ENCODE assay signal across 21 cellular contexts in genomic region chr2:127371037-127371436, GRCh38. TPM values are rescaled to one million over a fixed set of nuclear protein-coding genes. Genes with fewer than 3 reads are reported as not detected.
DNase-seq lines count a peak whose midpoint lies in the region; ATAC-seq and TF ChIP-seq lines count a peak whose summit lies in the region.
"Had no signal": no experiment of that assay in that cellular context is flagged by ENCODE, and none has a peak within 500 bp of the region (broad histone marks: within the 10 kb centered on the region; RNA-seq: fewer than 3 reads in every experiment).

No MANE protein-coding gene starts in this region.

- H3K4me2 ChIP-seq in GM23248 (ENCODE audit: unreplicated experiment) = no peak overlapping the region

- no peaks in the 10 kb centered on the region for H3K36me3 ChIP-seq in endodermal cell (ENCODE audit: control insufficient read depth, insufficient read depth, low read length)
- peaks cover 0 to under 1% (median 0%) of the 10 kb centered on the region in 3 donors for H3K36me3 ChIP-seq in tibial nerve
- no peaks in the 10 kb centered on the region for H3K36me3 ChIP-seq in GM23248 (ENCODE audit: low read depth)

- DNase-seq in endodermal cell (no peak), kidney tubule cell (ENCODE audit: low spot score) (peak; percentile 66), tibial nerve (ENCODE audit: low spot score in 2 of 2) (peak; percentile 37 to 41), GM23248 (no peak)
- DNase-seq: activated naive CD4-positive, alpha-beta T cell treated with anti-CD3 and anti-CD28 coated beads, Interleukin-2, amount 50 U/mL, for 16 hours; activated T-cell treated with anti-CD3 and anti-CD28 coated beads, Interleukin-2, amount 50 U/mL, for 4 hours; CD8-positive, alpha-beta memory T cell; DMS79 treated with DMSO at 0.1 percent for 48 hours; foreskin fibroblast; Kasumi-1; NCI-H1105 treated with DMSO at 0.1 percent for 48 hours; NCI-H69; retina; SHP77; stimulated activated CD4-positive, alpha-beta T cell treated with anti-CD3 and anti-CD28 coated beads, Interleukin-15, amount 100 ng/mL, for 24 hours; T-helper 2 cell; testis had no signal

- peaks cover 70% of the 10 kb centered on the region for H3K9me3 Mint-ChIP-seq in endodermal cell

- peak overlapping the region; percentile 40 for H3K4me3 ChIP-seq in endodermal cell (ENCODE audit: low read length)
- no peak overlapping the region for H3K4me3 ChIP-seq in tibial nerve
- no peak overlapping the region for H3K4me3 ChIP-seq in GM23248
- H3K4me3 ChIP-seq: testis had no signal

- ATAC-seq in HG03025 (IDR thresholded peaks at IDR 0.05; ENCODE audit: low FRiP score, unreplicated experiment) (no peak), GM21447 (IDR thresholded peaks at IDR 0.05; ENCODE audit: unreplicated experiment) (no peak)
- ATAC-seq: activated T-cell treated with anti-CD3 and anti-CD28 coated beads, Interleukin-2, amount 50 U/mL, for 4 hours had no signal

- H3K27ac Mint-ChIP-seq in endodermal cell = no peak overlapping the region

- no peak for TF ChIP-seq EP300 in Ishikawa (IDR thresholded peaks at IDR 0.05; ENCODE audit: borderline replicate concordance)
- TF ChIP-seq EP300 in tibial nerve (IDR thresholded peaks at IDR 0.05) = no peak

- peaks cover 48% of the 10 kb centered on the region for H3K36me3 Mint-ChIP-seq in endodermal cell (ENCODE audit: low read depth)

- WGBS in endodermal cell (ENCODE audit: insufficient coverage in 1 of 2, insufficient read length in 1 of 2), 2 experiments = 94 to 95% methylated on average over 11 of the region's 11 CpGs
- WGBS in tibial nerve, 2 donors = 74 to 81% methylated on average over 11 of the region's 11 CpGs
- WGBS in GM23248 (ENCODE audit: low coverage in 1 of 2, low lambda C conversion rate in 2 of 2, missing lambda C conversion rate in 2 of 2), 2 experiments = 93 to 94% methylated on average over 11 of the region's 11 CpGs

- H3K27me3 ChIP-seq in endodermal cell (ENCODE audit: control insufficient read depth, insufficient read depth, low read length, poor library complexity, severe bottlenecking) (no peaks in the 10 kb centered on the region), tibial nerve (no peaks in the 10 kb centered on the region), GM23248 (replicated peaks; ENCODE audit: insufficient read depth) (no peaks in the 10 kb centered on the region)
- H3K27me3 ChIP-seq: testis had no signal

- no peak for TF ChIP-seq CTCF in endodermal cell (conservative IDR thresholded peaks at IDR 0.05)
- TF ChIP-seq CTCF in tibial nerve (IDR thresholded peaks at IDR 0.05) = no peak

- in situ Hi-C loops in GM23248 (cut with MboI) = no loop called here

- no peaks in the 10 kb centered on the region for H3F3A ChIP-seq in GM23248 (ENCODE audit: insufficient read depth)

- peaks cover 69% of the 10 kb centered on the region for H3K9me3 ChIP-seq in endodermal cell (ENCODE audit: control insufficient read depth, low read length)
- H3K9me3 ChIP-seq in tibial nerve = peaks cover 0 to 19% (median 0%) of the 10 kb centered on the region in 4 donors
- no peaks in the 10 kb centered on the region for H3K9me3 ChIP-seq in GM23248 (ENCODE audit: low read depth)
- H3K9me3 ChIP-seq: testis had no signal

- no peak overlapping the region for H3K4me3 Mint-ChIP-seq in endodermal cell
- H3K4me3 Mint-ChIP-seq: activated T-cell treated with anti-CD3 and anti-CD28 coated beads, Interleukin-2, amount 50 U/mL, for 4 hours had no signal

- no peaks in the 10 kb centered on the region; the same call in 1 of the 2 replicates for H4K20me1 ChIP-seq in GM23248 (ENCODE audit: insufficient read depth)

- no peak overlapping the region for H3K27ac ChIP-seq in endodermal cell (ENCODE audit: low read depth, low read length)
- no peak overlapping the region for H3K27ac ChIP-seq in tibial nerve
- H3K27ac ChIP-seq in GM23248 = no peak overlapping the region
- H3K27ac ChIP-seq: testis had no signal

- no peak overlapping the region for H2AFZ ChIP-seq in GM23248

- H3K27me3 Mint-ChIP-seq in endodermal cell (ENCODE audit: insufficient read depth) = no peaks in the 10 kb centered on the region
- H3K27me3 Mint-ChIP-seq: CD8-positive, alpha-beta memory T cell had no signal

- H3K9ac ChIP-seq in endodermal cell (ENCODE audit: extremely low read depth, low read length, poor library complexity, severe bottlenecking) = no peak overlapping the region
- H3K9ac ChIP-seq in GM23248 = no peak overlapping the region

- H3K4me1 Mint-ChIP-seq in endodermal cell = no peaks in the 10 kb centered on the region

- TF ChIP-seq POLR2A in tibial nerve (IDR thresholded peaks at IDR 0.05) = no peak

- TF ChIP-seq RAD21 in Ishikawa (IDR thresholded peaks at IDR 0.05; ENCODE audit: low read depth) = peak; percentile 51

- H3K4me1 ChIP-seq in endodermal cell (ENCODE audit: control insufficient read depth, insufficient read depth, low read length) (no peaks in the 10 kb centered on the region), tibial nerve (peaks cover 0 to 13% (median 0%) of the 10 kb centered on the region in 4 donors), GM23248 (ENCODE audit: insufficient read depth) (no peaks in the 10 kb centered on the region)
- H3K4me1 ChIP-seq: testis had no signal

- peaks cover 100% of the 10 kb centered on the region for H3K79me2 ChIP-seq in GM23248 (ENCODE audit: insufficient read depth)

- H3K9me2 ChIP-seq in GM23248 (ENCODE audit: insufficient read depth) = no peaks in the 10 kb centered on the region

TF ChIP-seq in Ishikawa, 13 proteins besides CTCF, POLR2A, EP300 and RAD21:
- TF ChIP-seq MAX (IDR thresholded peaks at IDR 0.05) (0 out of 2 replicates have a peak, but pooled peaks have one; percentile 20), ZBTB7A (IDR thresholded peaks at IDR 0.05; ENCODE audit: low read depth) (no peak), NFIC (IDR thresholded peaks at IDR 0.05) (peak; percentile 53), REST (IDR thresholded peaks at IDR 0.05; ENCODE audit: low read depth) (no peak), CEBPB (IDR thresholded peaks at IDR 0.05) (no peak), USF1 (IDR thresholded peaks at IDR 0.05) (no peak)

RNA-seq across cellular contexts. Expression of gene MAP3K2, which starts 16.7 kb away (rescaled TPM):
- total RNA-seq in endodermal cell (10 to 100 TPM; 27.9 to 31.6 TPM), tibial nerve (10 to 100 TPM; 34.2 to 69.5 (median 61.1) TPM)
- polyA plus RNA-seq in endodermal cell (2013, experiment 1 of 2) = 16.3 TPM
- 15.5 TPM for polyA plus RNA-seq in endodermal cell (2013, experiment 2 of 2)
- 39.6 and 41.0 TPM in 2 replicates for total RNA-seq in GM23248 (2014; rRNA removed; shearing (Covaris generic))
- 32.9 and 36.7 TPM in 2 replicates for polyA plus RNA-seq in GM23248 (2016; fragmentation: Nextera tagmentation; extraction: Ambion mirVana)

RNA-seq across cellular contexts. Expression of gene PROC, which starts 47.2 kb away (rescaled TPM):
- under 1 TPM; 0.46 to 0.51 TPM for total RNA-seq in endodermal cell
- polyA plus RNA-seq in endodermal cell (2013, experiment 1 of 2) = 1.0 TPM
- polyA plus RNA-seq in endodermal cell (2013, experiment 2 of 2) = 0.66 TPM
- not detected for total RNA-seq in tibial nerve
- not detected in 2 replicates for total RNA-seq in GM23248 (2014; rRNA removed; shearing (Covaris generic))
- not detected in 2 replicates for polyA plus RNA-seq in GM23248 (2016; fragmentation: Nextera tagmentation; extraction: Ambion mirVana)
- total RNA-seq: HT1080 had no signal
- polyA plus RNA-seq: CD8-positive, alpha-beta memory T cell had no signal

Comparison
In these comparisons a context has a peak if more than half of its experiments do, and no peak if none do; other contexts are left out.
1. DNase-seq: peak in kidney tubule cell (single experiment) and tibial nerve (2 of 2); none in endodermal cell (single experiment) and GM23248 (single experiment).